In the genomic region with DNA sequence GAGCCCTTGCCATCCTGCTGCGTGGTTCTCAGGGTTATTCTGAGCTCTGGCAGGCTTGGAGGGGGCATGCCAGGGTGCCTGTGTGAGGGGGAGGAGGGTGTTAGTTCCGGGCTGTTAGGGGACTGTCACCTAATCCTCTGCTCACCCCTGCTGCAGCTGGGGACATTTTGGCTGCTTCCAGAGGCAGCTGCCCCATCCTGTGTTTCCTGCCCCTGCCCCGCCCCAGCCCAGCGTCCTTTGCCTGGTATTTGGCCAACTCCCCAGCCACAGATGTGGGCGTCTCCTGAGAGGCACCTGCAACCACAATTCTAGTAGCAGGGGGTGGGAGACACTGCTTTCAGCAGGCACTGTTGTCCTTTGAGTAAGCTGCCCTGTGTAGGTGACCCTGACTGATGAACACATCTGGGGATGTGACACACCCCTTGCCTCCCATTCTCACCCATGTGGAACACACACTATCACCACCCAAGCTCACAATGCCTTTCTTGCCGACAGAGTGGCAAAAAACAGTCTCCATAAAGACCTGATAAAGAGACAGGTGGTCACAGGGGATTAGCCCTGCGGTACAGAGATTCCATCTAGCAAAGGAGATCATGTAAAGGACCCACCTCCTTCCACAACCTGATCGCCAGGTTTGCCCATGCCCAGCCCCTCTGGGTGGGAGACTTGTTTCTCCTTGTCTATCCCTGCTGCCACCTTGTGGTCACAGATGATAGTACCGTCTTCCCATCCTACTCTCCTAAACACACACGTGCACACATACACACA, we compare ENCODE assay signal across 8 cellular contexts. TPM values are rescaled to one million over a fixed set of nuclear protein-coding genes. Genes with fewer than 3 reads are reported as not detected.
DNase-seq lines count a peak whose midpoint lies in the region; ATAC-seq, FAIRE-seq and TF ChIP-seq lines count a peak whose summit lies in the region.

A gene (minus strand): TSS at position 48 of the 768 bp plus-strand sequence. CDS start 35 bp downstream, at position 13.

- peak; percentile 90 for DNase-seq in G401 (ENCODE audit: low spot score)
- DNase-seq in M059J (ENCODE audit: low read depth) = peak; percentile 70
- peak; percentile 89 for DNase-seq in activated naive CD4-positive, alpha-beta T cell treated with anti-CD3 and anti-CD28 coated beads, Interleukin-2, amount 10 ng/mL, durations not matched to agents 7 days and 5 days
- DNase-seq in posterior cingulate gyrus = peak in 8 of 10 donors; percentile 36 to 87 (median 78)
- DNase-seq in urothelium cell line (ENCODE audit: low spot score) = peak; percentile 54

- H3K4me3 ChIP-seq in gastroesophageal sphincter = peak within 1 kb of the TSS in 1 of 2 donors; percentile 0

- peaks cover 0 to 38% (median 11%) of the 10 kb centered on the region in 3 donors for H3K4me1 ChIP-seq in gastroesophageal sphincter

- no peaks in the 10 kb centered on the region for H3K36me3 Mint-ChIP-seq in activated naive CD4-positive, alpha-beta T cell treated with anti-CD3 and anti-CD28 coated beads, Interleukin-2, amount 10 ng/mL, durations not matched to agents 7 days and 5 days

- no peak for TF ChIP-seq EP300 in gastroesophageal sphincter (IDR thresholded peaks at IDR 0.05)

- in situ Hi-C loops in G401 (cut with HindIII; ENCODE audit: low sequenced_read_pairs) = no loop called here

- intact Hi-C loops in posterior cingulate gyrus (cut with DNase I) = loop anchor here (5.0 to 10.0 kb wide), 3 partner anchors 62 to 171 kb away; a partner anchor contains a TSS

- CTCF ChIA-PET in activated naive CD4-positive, alpha-beta T cell treated with anti-CD3 and anti-CD28 coated beads, Interleukin-2, amount 10 ng/mL, durations not matched to agents 7 days and 5 days (lab: Charles Lee) = interaction anchor here (0.7 to 2.0 kb wide), 9 partner anchors 33 to 338 kb away, joined by 3 to 9 read pairs (median 4); a partner anchor contains a TSS

- peaks cover 43% of the 10 kb centered on the region for H3K27me3 Mint-ChIP-seq in activated naive CD4-positive, alpha-beta T cell treated with anti-CD3 and anti-CD28 coated beads, Interleukin-2, amount 10 ng/mL, durations not matched to agents 7 days and 5 days

- TF ChIP-seq POLR2A in gastroesophageal sphincter (IDR thresholded peaks at IDR 0.05) = no peak

- ATAC-seq in SK-N-SH treated with all-trans-retinoic acid at 6 μM for 48 hours = peak; percentile 81
- ATAC-seq in gastroesophageal sphincter = peak; percentile 37
- ATAC-seq in GM18909 (IDR thresholded peaks at IDR 0.05; ENCODE audit: poor library complexity, unreplicated experiment) = no peak

- WGBS in gastroesophageal sphincter (ENCODE audit: low coverage in 1 of 2), 2 donors = 0 to 4% methylated on average over 3 to 5 of the region's 10 CpGs

- no peak within 1 kb of the TSS for H3K27ac Mint-ChIP-seq in activated naive CD4-positive, alpha-beta T cell treated with anti-CD3 and anti-CD28 coated beads, Interleukin-2, amount 10 ng/mL, durations not matched to agents 7 days and 5 days

- no peaks in the 10 kb centered on the region for H3K9me3 Mint-ChIP-seq in activated naive CD4-positive, alpha-beta T cell treated with anti-CD3 and anti-CD28 coated beads, Interleukin-2, amount 10 ng/mL, durations not matched to agents 7 days and 5 days

- peak within 1 kb of the TSS; percentile 1 for H3K4me3 Mint-ChIP-seq in activated naive CD4-positive, alpha-beta T cell treated with anti-CD3 and anti-CD28 coated beads, Interleukin-2, amount 10 ng/mL, durations not matched to agents 7 days and 5 days

- H3K9me3 ChIP-seq in gastroesophageal sphincter = no peaks in the 10 kb centered on the region

- peaks cover 46% of the 10 kb centered on the region for H3K4me1 Mint-ChIP-seq in activated naive CD4-positive, alpha-beta T cell treated with anti-CD3 and anti-CD28 coated beads, Interleukin-2, amount 10 ng/mL, durations not matched to agents 7 days and 5 days

- no peaks in the 10 kb centered on the region for H3K36me3 ChIP-seq in gastroesophageal sphincter

- FAIRE-seq in urothelium cell line (lab: Jason Lieb, UNC) = peak; percentile 48

- peak in 3 of 4 experiments; percentile 72 to 76 (median 76) for TF ChIP-seq CTCF in gastroesophageal sphincter (IDR thresholded peaks at IDR 0.05)

- H3K27me3 ChIP-seq in gastroesophageal sphincter = peaks cover 48% of the 10 kb centered on the region

- H3K27ac ChIP-seq in gastroesophageal sphincter = peak within 1 kb of the TSS in 2 of 4 donors; percentile 51 to 67

TF ChIP-seq in SK-N-SH treated with all-trans-retinoic acid at 6 μM for 48 hours, 23 proteins besides CTCF, POLR2A, EP300 and RAD21:
- TF ChIP-seq OSR1 (CRISPR knock-in tag; IDR thresholded peaks at IDR 0.05) (no peak), CSDC2 (CRISPR knock-in tag; IDR thresholded peaks at IDR 0.05) (no peak), ZC3H10 (CRISPR knock-in tag; IDR thresholded peaks at IDR 0.05) (no peak), BACH2 (CRISPR knock-in tag; IDR thresholded peaks at IDR 0.05; ENCODE audit: borderline replicate concordance) (no peak), PPARA (CRISPR knock-in tag; IDR thresholded peaks at IDR 0.05; ENCODE audit: borderline replicate concordance) (no peak), ZNF8 (CRISPR knock-in tag; IDR thresholded peaks at IDR 0.05) (no peak)
- TF ChIP-seq, protein P1, sequence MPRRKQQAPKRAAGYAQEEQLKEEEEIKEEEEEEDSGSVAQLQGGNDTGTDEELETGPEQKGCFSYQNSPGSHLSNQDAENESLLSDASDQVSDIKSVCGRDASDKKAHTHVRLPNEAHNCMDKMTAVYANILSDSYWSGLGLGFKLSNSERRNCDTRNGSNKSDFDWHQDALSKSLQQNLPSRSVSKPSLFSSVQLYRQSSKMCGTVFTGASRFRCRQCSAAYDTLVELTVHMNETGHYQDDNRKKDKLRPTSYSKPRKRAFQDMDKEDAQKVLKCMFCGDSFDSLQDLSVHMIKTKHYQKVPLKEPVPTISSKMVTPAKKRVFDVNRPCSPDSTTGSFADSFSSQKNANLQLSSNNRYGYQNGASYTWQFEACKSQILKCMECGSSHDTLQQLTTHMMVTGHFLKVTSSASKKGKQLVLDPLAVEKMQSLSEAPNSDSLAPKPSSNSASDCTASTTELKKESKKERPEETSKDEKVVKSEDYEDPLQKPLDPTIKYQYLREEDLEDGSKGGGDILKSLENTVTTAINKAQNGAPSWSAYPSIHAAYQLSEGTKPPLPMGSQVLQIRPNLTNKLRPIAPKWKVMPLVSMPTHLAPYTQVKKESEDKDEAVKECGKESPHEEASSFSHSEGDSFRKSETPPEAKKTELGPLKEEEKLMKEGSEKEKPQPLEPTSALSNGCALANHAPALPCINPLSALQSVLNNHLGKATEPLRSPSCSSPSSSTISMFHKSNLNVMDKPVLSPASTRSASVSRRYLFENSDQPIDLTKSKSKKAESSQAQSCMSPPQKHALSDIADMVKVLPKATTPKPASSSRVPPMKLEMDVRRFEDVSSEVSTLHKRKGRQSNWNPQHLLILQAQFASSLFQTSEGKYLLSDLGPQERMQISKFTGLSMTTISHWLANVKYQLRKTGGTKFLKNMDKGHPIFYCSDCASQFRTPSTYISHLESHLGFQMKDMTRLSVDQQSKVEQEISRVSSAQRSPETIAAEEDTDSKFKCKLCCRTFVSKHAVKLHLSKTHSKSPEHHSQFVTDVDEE (CRISPR knock-in tag; IDR thresholded peaks at IDR 0.05) = no peak
- TF ChIP-seq, protein P2, sequence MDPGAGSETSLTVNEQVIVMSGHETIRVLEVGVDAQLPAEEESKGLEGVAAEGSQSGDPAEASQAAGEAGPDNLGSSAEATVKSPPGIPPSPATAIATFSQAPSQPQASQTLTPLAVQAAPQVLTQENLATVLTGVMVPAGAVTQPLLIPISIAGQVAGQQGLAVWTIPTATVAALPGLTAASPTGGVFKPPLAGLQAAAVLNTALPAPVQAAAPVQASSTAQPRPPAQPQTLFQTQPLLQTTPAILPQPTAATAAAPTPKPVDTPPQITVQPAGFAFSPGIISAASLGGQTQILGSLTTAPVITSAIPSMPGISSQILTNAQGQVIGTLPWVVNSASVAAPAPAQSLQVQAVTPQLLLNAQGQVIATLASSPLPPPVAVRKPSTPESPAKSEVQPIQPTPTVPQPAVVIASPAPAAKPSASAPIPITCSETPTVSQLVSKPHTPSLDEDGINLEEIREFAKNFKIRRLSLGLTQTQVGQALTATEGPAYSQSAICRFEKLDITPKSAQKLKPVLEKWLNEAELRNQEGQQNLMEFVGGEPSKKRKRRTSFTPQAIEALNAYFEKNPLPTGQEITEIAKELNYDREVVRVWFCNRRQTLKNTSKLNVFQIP (CRISPR knock-in tag; IDR thresholded peaks at IDR 0.05; ENCODE audit: borderline replicate concordance, low read depth) = no peak
- TF ChIP-seq, protein P3, sequence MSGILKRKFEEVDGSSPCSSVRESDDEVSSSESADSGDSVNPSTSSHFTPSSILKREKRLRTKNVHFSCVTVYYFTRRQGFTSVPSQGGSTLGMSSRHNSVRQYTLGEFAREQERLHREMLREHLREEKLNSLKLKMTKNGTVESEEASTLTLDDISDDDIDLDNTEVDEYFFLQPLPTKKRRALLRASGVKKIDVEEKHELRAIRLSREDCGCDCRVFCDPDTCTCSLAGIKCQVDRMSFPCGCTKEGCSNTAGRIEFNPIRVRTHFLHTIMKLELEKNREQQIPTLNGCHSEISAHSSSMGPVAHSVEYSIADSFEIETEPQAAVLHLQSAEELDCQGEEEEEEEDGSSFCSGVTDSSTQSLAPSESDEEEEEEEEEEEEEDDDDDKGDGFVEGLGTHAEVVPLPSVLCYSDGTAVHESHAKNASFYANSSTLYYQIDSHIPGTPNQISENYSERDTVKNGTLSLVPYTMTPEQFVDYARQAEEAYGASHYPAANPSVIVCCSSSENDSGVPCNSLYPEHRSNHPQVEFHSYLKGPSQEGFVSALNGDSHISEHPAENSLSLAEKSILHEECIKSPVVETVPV (CRISPR knock-in tag; IDR thresholded peaks at IDR 0.05) = no peak
TF ChIP-seq in SK-N-SH treated with all-trans-retinoic acid at 6 μM for 48 hours: peak in this region for 0.

RNA-seq across cellular contexts. Expression of the gene that starts here (rescaled TPM):
- not detected in 2 replicates for total RNA-seq in G401 (2014; rRNA removed; shearing (Covaris generic))
- 0.02 TPM in 1 of 2 replicates, not detected in the other for total RNA-seq in M059J (2014; rRNA removed; shearing (Covaris generic))
- under 1 TPM in 2 of 4 donors, not detected in 2; 0.23 to 0.67 TPM for total RNA-seq in gastroesophageal sphincter

Comparison
In these comparisons a context has a peak if more than half of its experiments do, and no peak if none do; other contexts are left out.
1. Peak in DNase-seq in G401; RNA of the gene not detected or under 1 TPM.
2. Peak in DNase-seq in M059J; RNA of the gene not detected or under 1 TPM.
3. Peak in ATAC-seq in gastroesophageal sphincter; RNA of the gene not detected or under 1 TPM.